8 cellular contexts compared by ENCODE assay signal in the genomic region with DNA sequence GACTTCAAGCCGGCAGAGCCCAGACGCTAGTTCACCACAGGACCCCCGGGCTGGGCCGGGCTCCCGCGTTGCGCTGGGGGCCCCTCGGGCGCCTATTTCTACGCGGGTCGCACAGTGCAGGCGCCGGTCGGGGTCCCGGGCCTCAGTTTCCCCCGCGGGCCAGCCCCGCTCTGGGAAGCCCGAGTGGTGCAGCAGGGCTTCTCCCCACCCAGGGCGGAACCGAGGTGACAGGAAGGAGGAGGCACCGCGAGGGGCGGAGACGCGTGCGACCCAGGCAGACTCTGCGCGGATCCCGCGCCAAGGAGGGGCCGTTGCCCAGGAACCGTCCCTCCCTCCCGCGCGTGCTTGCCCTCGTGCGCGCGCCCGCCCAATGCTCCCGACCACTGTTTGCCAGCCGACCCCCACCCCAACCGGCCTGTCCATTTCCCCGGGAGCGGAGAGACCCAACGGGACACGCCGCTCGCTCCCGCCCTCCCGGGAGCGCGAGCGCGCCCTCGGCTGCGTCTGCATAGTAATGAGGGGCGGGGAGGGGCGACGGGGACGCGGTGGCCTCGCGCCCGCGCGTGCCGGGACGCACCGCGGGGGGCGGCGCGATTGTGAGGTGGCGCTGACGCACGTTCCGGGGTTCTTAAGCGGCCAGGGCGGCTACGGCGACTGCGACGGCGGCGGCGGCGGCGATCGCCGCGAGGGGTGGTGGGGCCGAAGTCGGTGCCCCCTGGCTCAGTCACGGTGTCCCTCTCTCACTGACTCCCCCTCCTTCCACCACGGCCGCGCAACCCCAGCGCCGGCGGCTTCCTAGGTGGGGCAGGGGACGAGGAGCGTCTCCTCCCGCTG. TPM values are rescaled to one million over a fixed set of nuclear protein-coding genes. Genes with fewer than 3 reads are reported as not detected.
DNase-seq lines count a peak whose midpoint lies in the region; ATAC-seq and TF ChIP-seq lines count a peak whose summit lies in the region.

CPEB2 (plus strand) TSS at position 657 of the 834 bp plus-strand sequence. CDS start 193 bp downstream, outside the sequence.

- H3K79me2 ChIP-seq in OCI-LY3 (ENCODE audit: low read length): peaks cover 34% of the 10 kb centered on the region

- H4K20me1 ChIP-seq in OCI-LY3 (ENCODE audit: insufficient read depth, low read length): peaks cover 15% of the 10 kb centered on the region

- no peak for TF ChIP-seq CTCF in OCI-LY3 (IDR thresholded peaks at IDR 0.05; ENCODE audit: low read depth, low read length)
- TF ChIP-seq CTCF in endothelial cell (IDR thresholded peaks at IDR 0.05; ENCODE audit: unreplicated experiment): no peak

- H3K4me3 ChIP-seq in OCI-LY3 (ENCODE audit: low read length): peak within 1 kb of the TSS; percentile 93

- H3K36me3 ChIP-seq in OCI-LY3 (replicated peaks; ENCODE audit: low read depth, low read length): no peaks in the 10 kb centered on the region

- H3K36me3 Mint-ChIP-seq in endothelial cell (ENCODE audit: low read depth, unreplicated experiment): peaks cover 5% of the 10 kb centered on the region

- H3K27me3 Mint-ChIP-seq in endothelial cell (ENCODE audit: unreplicated experiment): peaks cover 8% of the 10 kb centered on the region

- peaks cover 15% of the 10 kb centered on the region for H3K4me1 Mint-ChIP-seq in endothelial cell (ENCODE audit: unreplicated experiment)

- peak within 1 kb of the TSS; percentile 98 for H3K27ac ChIP-seq in OCI-LY3 (ENCODE audit: low read length)

- peak within 1 kb of the TSS; percentile 86 for H3K4me2 ChIP-seq in OCI-LY3 (ENCODE audit: low read length)

- H3K9me3 ChIP-seq in OCI-LY3 (ENCODE audit: insufficient read depth, low read length): no peaks in the 10 kb centered on the region

- peak within 1 kb of the TSS; percentile 99 for H3K9ac ChIP-seq in OCI-LY3 (ENCODE audit: low read length)

- H3K4me1 ChIP-seq in OCI-LY3 (ENCODE audit: low read length): peaks cover 15% of the 10 kb centered on the region

- peak within 1 kb of the TSS; percentile 90 for H3K4me3 Mint-ChIP-seq in endothelial cell (ENCODE audit: unreplicated experiment)

- peak within 1 kb of the TSS; percentile 73 for H2AFZ ChIP-seq in OCI-LY3 (ENCODE audit: low read depth, low read length)

- H3K9me3 Mint-ChIP-seq in endothelial cell (ENCODE audit: unreplicated experiment): no peaks in the 10 kb centered on the region

- ATAC-seq in GM19467 (IDR thresholded peaks at IDR 0.05; ENCODE audit: unreplicated experiment): peak; percentile 60

- DNase-seq in CMK (ENCODE audit: low read depth) (peak; percentile 64), HPDE6-E6E7 (ENCODE audit: extremely low spot score) (peak; percentile 63), activated T-cell treated with anti-CD3 and anti-CD28 coated beads for 1 hour (ENCODE audit: low read depth) (peak; percentile 88), endothelial cell (ENCODE audit: low spot score) (peak; percentile 96), middle frontal gyrus (ENCODE audit: extremely low spot score, low spot score) (peak; percentile 89)
- DNase-seq in stimulated activated CD8-positive, alpha-beta memory T cell treated with anti-CD3 and anti-CD28 coated beads, Interleukin-2, amount 100 ng/mL, for 1 hour (ENCODE audit: low read depth in 2 of 2): peak; percentile 81 to 82

- no peaks in the 10 kb centered on the region for H3K27me3 ChIP-seq in OCI-LY3 (ENCODE audit: low read depth, low read length)

- H3K27ac Mint-ChIP-seq in endothelial cell (ENCODE audit: unreplicated experiment): peak within 1 kb of the TSS; percentile 36

RNA-seq across cellular contexts. Expression of gene CPEB2, which starts in this region (rescaled TPM):
- 14.9 TPM for total RNA-seq in endothelial cell (ENCODE audit: unreplicated experiment)

Comparison
In these comparisons a context has a peak if more than half of its experiments do, and no peak if none do; other contexts are left out.
1. Peak in every context shown above with its lines: DNase-seq, ATAC-seq, H3K4me3 ChIP-seq and H3K27ac ChIP-seq.